Comparison of ENCODE assay signal across 4 cellular contexts in genomic region chr1:57826535-57826934, GRCh38.
"Had no signal": no experiment of that assay in that cellular context is flagged by ENCODE, and none has a peak within 500 bp of the region (broad histone marks: within the 10 kb centered on the region; RNA-seq: fewer than 3 reads in every experiment).

No MANE protein-coding gene starts in this region.

- DNase-seq: activated CD4-positive, alpha-beta T cell treated with anti-CD3 and anti-CD28 coated beads, Interleukin-2, amount 10 ng/mL, durations not matched to agents 7 days and 5 days; islet precursor cell; naive thymus-derived CD8-positive, alpha-beta T cell; thyroid gland had no signal
